Comparison of ENCODE assay signal across 30 cellular contexts in genomic region chr2:129892360-129892759, GRCh38.
"Had no signal": no experiment of that assay in that cellular context is flagged by ENCODE, and none has a peak within 500 bp of the region (broad histone marks: within the 10 kb centered on the region; RNA-seq: fewer than 3 reads in every experiment).

No MANE protein-coding gene starts in this region.

- H3K36me3 ChIP-seq: esophagus squamous epithelium, heart right ventricle, neural progenitor cell, prostate gland, right atrium auricular region, thoracic aorta, tibial nerve, upper lobe of left lung, uterus had no signal

- H3K4me1 ChIP-seq: esophagus squamous epithelium, heart right ventricle, neural progenitor cell, prostate gland, tibial nerve, upper lobe of left lung, uterus had no signal

- H3K4me2 ChIP-seq: neural progenitor cell had no signal

- H3K9me3 ChIP-seq: esophagus squamous epithelium, heart right ventricle, mucosa of descending colon, prostate gland, right atrium auricular region, thoracic aorta, tibial nerve, upper lobe of left lung, uterus had no signal

- H3K4me3 Mint-ChIP-seq: memory B cell; mesothelial cell of epicardium; naive B cell; natural killer cell treated with Interleukin-12 subunit alpha and Interleukin-12 subunit beta and Interleukin-15 and Interleukin-18, amount 100 ng/mL, for 72 hours; neural progenitor cell; stimulated activated effector memory CD8-positive, alpha-beta T cell treated with anti-CD3 and anti-CD28 coated beads, Interleukin-12 subunit alpha, Interleukin-12 subunit beta, amount 100 ng/mL, for 72 hours had no signal

- H3K27me3 ChIP-seq: neural progenitor cell, right atrium auricular region, tibial nerve, upper lobe of left lung, uterus had no signal

- DNase-seq: cerebellar nuclear complex; effector memory CD4-positive, alpha-beta T cell; erythroblast; esophagus squamous epithelium; foreskin melanocyte; glutamatergic neuron; heart right ventricle; hippocampal formation; kidney glomerular epithelial cell; left colon; left ventricle myocardium superior; mucosa of descending colon; naive B cell; nucleus accumbens; stimulated activated CD4-positive, alpha-beta T cell treated with anti-CD3 and anti-CD28 coated beads, Interleukin-2, amount 100 ng/mL, for 24 hours; stimulated activated CD4-positive, alpha-beta T cell treated with anti-CD3 and anti-CD28 coated beads, Interleukin-4, amount 100 ng/mL, for 24 hours; stimulated activated naive CD8-positive, alpha-beta T cell treated with anti-CD3 and anti-CD28 coated beads, Interleukin-15, Interleukin-2, amounts not matched to agents 100 U/mL and 50 U/mL, for 24 hours; uterus had no signal

- H3K36me3 Mint-ChIP-seq: memory B cell; mesothelial cell of epicardium; naive B cell; natural killer cell treated with Interleukin-12 subunit alpha and Interleukin-12 subunit beta and Interleukin-15 and Interleukin-18, amount 100 ng/mL, for 72 hours; neural progenitor cell; stimulated activated effector memory CD8-positive, alpha-beta T cell treated with anti-CD3 and anti-CD28 coated beads, Interleukin-12 subunit alpha, Interleukin-12 subunit beta, amount 100 ng/mL, for 72 hours had no signal

- H3K27ac Mint-ChIP-seq: memory B cell; mesothelial cell of epicardium; naive B cell; natural killer cell treated with Interleukin-12 subunit alpha and Interleukin-12 subunit beta and Interleukin-15 and Interleukin-18, amount 100 ng/mL, for 72 hours; neural progenitor cell; stimulated activated effector memory CD8-positive, alpha-beta T cell treated with anti-CD3 and anti-CD28 coated beads, Interleukin-12 subunit alpha, Interleukin-12 subunit beta, amount 100 ng/mL, for 72 hours had no signal

- H3K4me3 ChIP-seq: esophagus squamous epithelium, heart right ventricle, lung, mucosa of descending colon, neural progenitor cell, prostate gland, right atrium auricular region, thoracic aorta, tibial nerve, upper lobe of left lung, uterus had no signal

- H3K4me1 Mint-ChIP-seq: memory B cell; naive B cell; neural progenitor cell; stimulated activated effector memory CD8-positive, alpha-beta T cell treated with anti-CD3 and anti-CD28 coated beads, Interleukin-12 subunit alpha, Interleukin-12 subunit beta, amount 100 ng/mL, for 72 hours had no signal

- ATAC-seq: left colon; left ventricle myocardium superior; mucosa of descending colon; sciatic nerve; stimulated activated effector memory CD8-positive, alpha-beta T cell treated with anti-CD3 and anti-CD28 coated beads, Interleukin-12 subunit alpha, Interleukin-12 subunit beta, amount 100 ng/mL, for 72 hours had no signal

- H2AFZ ChIP-seq: neural progenitor cell had no signal

- H3K27ac ChIP-seq: esophagus squamous epithelium, heart right ventricle, neural progenitor cell, prostate gland, right atrium auricular region, thoracic aorta, tibial nerve, upper lobe of left lung, uterus had no signal

- H3K9me3 Mint-ChIP-seq: memory B cell; mesothelial cell of epicardium; naive B cell; natural killer cell treated with Interleukin-12 subunit alpha and Interleukin-12 subunit beta and Interleukin-15 and Interleukin-18, amount 100 ng/mL, for 72 hours; neural progenitor cell; stimulated activated effector memory CD8-positive, alpha-beta T cell treated with anti-CD3 and anti-CD28 coated beads, Interleukin-12 subunit alpha, Interleukin-12 subunit beta, amount 100 ng/mL, for 72 hours had no signal
